ENCODE assay signal across 34 cellular contexts in the genomic region with DNA sequence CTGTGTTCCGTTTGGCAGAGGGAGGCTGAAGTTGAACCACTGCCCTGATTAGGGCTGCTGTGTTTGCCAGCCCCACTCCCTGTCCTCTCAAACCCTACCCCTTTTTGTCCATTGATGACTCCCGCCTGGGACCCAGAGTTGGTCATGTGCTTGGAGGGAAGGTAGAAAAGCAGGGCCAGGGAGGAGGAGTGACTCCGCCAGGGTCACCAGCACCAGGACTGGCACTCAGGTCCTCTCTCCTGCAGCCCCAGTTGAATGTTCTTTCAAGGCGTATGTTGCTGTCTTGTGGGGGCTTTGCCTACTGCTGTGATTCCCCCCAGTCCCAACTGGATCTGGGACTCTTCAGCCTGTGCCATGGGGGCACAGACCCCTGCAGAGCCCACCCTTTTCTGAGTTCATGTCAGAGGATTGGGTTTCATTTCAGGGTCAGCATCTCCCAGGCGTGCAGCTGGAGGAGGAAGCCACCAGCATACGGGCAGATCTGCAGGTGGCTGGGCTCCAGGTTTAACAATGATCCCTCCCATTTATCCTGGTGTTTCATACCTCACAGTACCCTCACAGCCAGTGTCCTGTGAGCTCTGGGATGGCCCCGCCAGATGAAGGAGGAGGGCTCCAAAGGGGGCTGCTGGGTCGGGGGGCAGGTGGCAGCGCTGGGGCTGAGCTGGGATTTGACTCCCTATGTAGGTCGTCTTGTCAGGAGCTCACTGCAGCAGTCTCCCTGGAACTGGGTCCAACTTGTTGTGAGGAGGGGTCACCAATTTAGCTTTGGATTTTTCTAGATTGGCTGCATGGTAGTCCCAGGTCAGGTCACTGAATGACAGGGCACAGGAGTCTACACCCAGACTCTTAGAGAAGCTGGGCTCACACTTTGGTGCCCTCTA. TPM values are rescaled to one million over a fixed set of nuclear protein-coding genes. Genes with fewer than 3 reads are reported as not detected.
"Had no signal": no experiment of that assay in that cellular context is flagged by ENCODE, and none has a peak within 500 bp of the region (broad histone marks: within the 10 kb centered on the region; RNA-seq: fewer than 3 reads in every experiment).

No MANE protein-coding gene starts in this region.

- H3K9me3 Mint-ChIP-seq: activated CD8-positive, alpha-beta T cell treated with anti-CD3 and anti-CD28 coated beads for 36 hours; activated naive CD8-positive, alpha-beta T cell treated with anti-CD3 and anti-CD28 coated beads for 36 hours; activated T-helper 17 cell treated with anti-CD3 and anti-CD28 coated beads, Interleukin-2, amount 50 U/mL, for 72 hours had no signal

- H3K4me3 ChIP-seq: ascending aorta, cardiac muscle cell, PC-9 had no signal

- H3K4me1 Mint-ChIP-seq: activated CD4-positive, alpha-beta T cell treated with anti-CD3 and anti-CD28 coated beads, Interleukin-2, amount 10 ng/mL, durations not matched to agents 24 days and 14 days; activated naive CD8-positive, alpha-beta T cell treated with anti-CD3 and anti-CD28 coated beads for 36 hours; activated T-helper 17 cell treated with anti-CD3 and anti-CD28 coated beads, Interleukin-2, amount 50 U/mL, for 72 hours had no signal

- H3K27ac ChIP-seq: ascending aorta, cardiac muscle cell, PC-9, RWPE1 had no signal

- DNase-seq: activated CD4-positive, alpha-beta T cell treated with anti-CD3 and anti-CD28 coated beads, Interleukin-2, amount 10 ng/mL, durations not matched to agents 24 days and 14 days; activated CD4-positive, alpha-beta T cell treated with anti-CD3 and anti-CD28 coated beads, Interleukin-2, amount 50 U/mL, for 4 hours; activated CD8-positive, alpha-beta T cell treated with anti-CD3 and anti-CD28 coated beads for 36 hours; activated effector memory CD4-positive, alpha-beta T cell treated with anti-CD3 and anti-CD28 coated beads, Interleukin-2, amount 50 U/mL, for 16 hours; activated naive CD4-positive, alpha-beta T cell; activated naive CD4-positive, alpha-beta T cell treated with anti-CD3 and anti-CD28 coated beads, Interleukin-2, amount 50 U/mL, for 16 hours; activated naive CD8-positive, alpha-beta T cell treated with anti-CD3 and anti-CD28 coated beads for 36 hours; activated T-cell treated with anti-CD3 and anti-CD28 coated beads, Interleukin-2, amount 50 U/mL, for 1 hour; activated T-cell treated with anti-CD3 and anti-CD28 coated beads, Interleukin-2, amount 50 U/mL, for 72 hours; amniotic stem cell; Kasumi-1; KG1; MM.1S; MV-4-11; NCI-H1092; NCI-H1436 treated with DMSO at 0.1 percent for 48 hours; NCI-H1694 treated with DMSO at 0.1 percent for 48 hours; NCI-H2029 treated with DMSO at 0.1 percent for 48 hours; NCI-H2107; NCI-H2171; NCI-H510A; NCI-H526; NCI-H748 treated with DMSO at 0.1 percent for 48 hours; NK-92 treated with Interleukin-12 subunit alpha and Interleukin-12 subunit beta, amount 100 ng/mL, for 24 hours; PC-9; Right ventricle myocardium superior; SW 1271; T-helper 1 cell; T1000 had no signal

- ATAC-seq: activated CD8-positive, alpha-beta T cell treated with anti-CD3 and anti-CD28 coated beads for 36 hours; activated T-cell treated with anti-CD3 and anti-CD28 coated beads, Interleukin-2, amount 50 U/mL, for 72 hours; activated T-helper 17 cell treated with anti-CD3 and anti-CD28 coated beads, Interleukin-2, amount 50 U/mL, for 72 hours had no signal

- H3K36me3 ChIP-seq: ascending aorta, cardiac muscle cell had no signal

- H3K27ac Mint-ChIP-seq: activated CD4-positive, alpha-beta T cell treated with anti-CD3 and anti-CD28 coated beads, Interleukin-2, amount 10 ng/mL, durations not matched to agents 24 days and 14 days; activated CD8-positive, alpha-beta T cell treated with anti-CD3 and anti-CD28 coated beads for 36 hours; activated naive CD8-positive, alpha-beta T cell treated with anti-CD3 and anti-CD28 coated beads for 36 hours; activated T-cell treated with anti-CD3 and anti-CD28 coated beads, Interleukin-2, amount 50 U/mL, for 72 hours; activated T-helper 17 cell treated with anti-CD3 and anti-CD28 coated beads, Interleukin-2, amount 50 U/mL, for 72 hours had no signal

- H3K4me1 ChIP-seq: ascending aorta had no signal

- H3K4me3 Mint-ChIP-seq: activated CD4-positive, alpha-beta T cell treated with anti-CD3 and anti-CD28 coated beads, Interleukin-2, amount 10 ng/mL, durations not matched to agents 24 days and 14 days; activated CD8-positive, alpha-beta T cell treated with anti-CD3 and anti-CD28 coated beads for 36 hours; activated naive CD8-positive, alpha-beta T cell treated with anti-CD3 and anti-CD28 coated beads for 36 hours; activated T-cell treated with anti-CD3 and anti-CD28 coated beads, Interleukin-2, amount 50 U/mL, for 72 hours; activated T-helper 17 cell treated with anti-CD3 and anti-CD28 coated beads, Interleukin-2, amount 50 U/mL, for 72 hours had no signal

- H3K9me3 ChIP-seq: ascending aorta had no signal

- H2AFZ ChIP-seq: PC-9 had no signal

- H3K27me3 Mint-ChIP-seq: activated CD4-positive, alpha-beta T cell treated with anti-CD3 and anti-CD28 coated beads, Interleukin-2, amount 10 ng/mL, durations not matched to agents 24 days and 14 days; activated CD8-positive, alpha-beta T cell treated with anti-CD3 and anti-CD28 coated beads for 36 hours had no signal

- H3K36me3 Mint-ChIP-seq: activated naive CD8-positive, alpha-beta T cell treated with anti-CD3 and anti-CD28 coated beads for 36 hours had no signal

- H3K27me3 ChIP-seq: ascending aorta had no signal

- H3K4me2 ChIP-seq: PC-9 had no signal

RNA-seq across cellular contexts. Expression of a gene that starts 55.7 kb away (rescaled TPM):
- total RNA-seq: activated CD4-positive, alpha-beta T cell treated with anti-CD3 and anti-CD28 coated beads, Interleukin-2, amount 10 ng/mL, durations not matched to agents 24 days and 14 days; activated T-cell treated with anti-CD3 and anti-CD28 coated beads, Interleukin-2, amount 50 U/mL, for 72 hours; activated T-helper 17 cell treated with anti-CD3 and anti-CD28 coated beads, Interleukin-2, amount 50 U/mL, for 72 hours; PC-9; T-helper 2 cell treated with Interferon-gamma antibody and Interleukin-4, amounts not matched to agents 100 ng/mL and 5 ng/mL, for 36 hours had no signal
